ENCODE assay signal across 1 cellular context in the genomic region with DNA sequence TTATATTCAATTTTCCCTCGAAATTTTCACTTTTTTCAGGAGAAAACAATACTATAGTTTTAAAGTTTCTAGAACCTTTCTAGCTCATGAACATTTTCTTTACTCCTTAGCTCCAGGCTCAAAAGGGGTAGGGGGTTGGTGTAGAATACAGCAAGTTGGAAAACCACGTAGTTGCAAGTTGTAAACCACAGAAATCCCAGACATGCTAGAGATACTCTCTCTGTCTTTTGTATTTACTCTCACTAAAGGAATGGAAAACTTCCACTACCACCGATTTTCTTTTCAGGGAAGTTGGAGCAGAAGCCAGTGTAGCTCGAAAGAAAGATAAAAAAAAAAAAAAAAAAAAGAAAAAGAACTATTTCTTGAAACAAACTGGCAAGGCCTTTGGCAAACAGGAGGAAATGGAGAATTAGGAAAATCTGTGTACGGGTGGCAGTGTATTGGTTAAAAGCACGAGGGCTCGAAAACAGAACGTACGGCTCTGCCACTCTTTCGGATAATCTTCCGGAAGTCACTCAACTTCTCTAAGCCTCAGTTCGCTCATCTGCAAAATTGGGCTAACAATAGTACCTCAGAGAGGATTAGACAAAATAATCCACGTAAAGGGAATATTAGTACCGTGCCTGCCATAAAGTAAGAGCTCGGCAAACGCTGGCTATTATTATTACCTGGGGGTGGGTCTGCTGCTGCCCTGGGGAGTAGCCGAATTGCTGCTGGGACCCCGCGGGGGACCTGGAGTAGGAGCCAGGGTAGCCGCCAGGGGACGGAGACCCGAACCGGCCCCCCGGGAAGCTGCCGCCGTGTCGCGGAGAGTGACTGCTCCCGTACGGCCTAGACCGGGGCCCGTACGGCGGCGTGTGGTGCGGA.
TF ChIP-seq lines count a peak whose summit lies in the region.

No MANE protein-coding gene starts in this region.

TF ChIP-seq in A549, 52 proteins besides CTCF, POLR2A, EP300 and RAD21 (continued from another document):
- TF ChIP-seq, protein P1, sequence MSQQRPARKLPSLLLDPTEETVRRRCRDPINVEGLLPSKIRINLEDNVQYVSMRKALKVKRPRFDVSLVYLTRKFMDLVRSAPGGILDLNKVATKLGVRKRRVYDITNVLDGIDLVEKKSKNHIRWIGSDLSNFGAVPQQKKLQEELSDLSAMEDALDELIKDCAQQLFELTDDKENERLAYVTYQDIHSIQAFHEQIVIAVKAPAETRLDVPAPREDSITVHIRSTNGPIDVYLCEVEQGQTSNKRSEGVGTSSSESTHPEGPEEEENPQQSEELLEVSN (IDR thresholded peaks at IDR 0.05; ENCODE audit: borderline replicate concordance, low read depth) = no peak
TF ChIP-seq in A549: peak in this region for 0.
